1 cellular context compared by ENCODE assay signal in genomic region chr16:89860747-89861304, GRCh38.
A peak's percentile ranks its signal among the peaks of the same experiment; 100 is the strongest.
TF ChIP-seq lines count a peak whose summit lies in the region.

No MANE protein-coding gene starts in this region.

TF ChIP-seq in HepG2, 621 proteins besides CTCF, POLR2A, EP300 and RAD21 (continued from another document and continues in another):
- no peak for TF ChIP-seq ELF4 (CRISPR knock-in tag; IDR thresholded peaks at IDR 0.05; ENCODE audit: borderline replicate concordance)
- no peak for TF ChIP-seq SATB2 (CRISPR knock-in tag; IDR thresholded peaks at IDR 0.05)
- no peak for TF ChIP-seq GABPA (IDR thresholded peaks at IDR 0.05; ENCODE audit: low read depth, low read length)
- TF ChIP-seq GABPA (CRISPR knock-in tag; IDR thresholded peaks at IDR 0.05; ENCODE audit: low read depth): no peak
- no peak for TF ChIP-seq FOXK2 (IDR thresholded peaks at IDR 0.05)
- TF ChIP-seq BRD4 (CRISPR knock-in tag; IDR thresholded peaks at IDR 0.05): no peak
- TF ChIP-seq NR1H2 (CRISPR knock-in tag; IDR thresholded peaks at IDR 0.05; ENCODE audit: borderline replicate concordance, low read depth): no peak
- TF ChIP-seq ZNF318 (CRISPR knock-in tag; IDR thresholded peaks at IDR 0.05): no peak
- no peak for TF ChIP-seq PAF1 (CRISPR knock-in tag; IDR thresholded peaks at IDR 0.05)
- TF ChIP-seq ZNF234 (CRISPR knock-in tag; conservative IDR thresholded peaks at IDR 0.05): no peak
- TF ChIP-seq ZNF446 (CRISPR knock-in tag; IDR thresholded peaks at IDR 0.05): peak; percentile 31; the same call in 1 of the 2 replicates
- no peak for TF ChIP-seq MED13 (CRISPR knock-in tag; IDR thresholded peaks at IDR 0.05)
- no peak for TF ChIP-seq ZBTB8A (CRISPR knock-in tag; IDR thresholded peaks at IDR 0.05; ENCODE audit: borderline replicate concordance, low read depth)
- no peak for TF ChIP-seq SOX6 (IDR thresholded peaks at IDR 0.05)
- TF ChIP-seq SOX6 (CRISPR knock-in tag; IDR thresholded peaks at IDR 0.05): peak; percentile 3
- TF ChIP-seq ZNF207 (IDR thresholded peaks at IDR 0.05; ENCODE audit: borderline replicate concordance): no peak
- no peak for TF ChIP-seq PHF5A (CRISPR knock-in tag; IDR thresholded peaks at IDR 0.05; ENCODE audit: low read depth, unreplicated experiment)
- TF ChIP-seq GMEB1 (CRISPR knock-in tag; IDR thresholded peaks at IDR 0.05; ENCODE audit: borderline replicate concordance): peak; percentile 30; the same call in 1 of the 2 replicates
- TF ChIP-seq ATF5 (CRISPR knock-in tag; IDR thresholded peaks at IDR 0.05; ENCODE audit: low read depth): no peak
- no peak for TF ChIP-seq CCAR2 (optimal IDR thresholded peaks at IDR 0.05; ENCODE audit: low read depth, low read length)
- TF ChIP-seq NR2F1 (CRISPR knock-in tag; IDR thresholded peaks at IDR 0.05): peak in 1 of 2 experiments; percentile 49; a peak in 1 of 4 replicates
- TF ChIP-seq ZNF253 (CRISPR knock-in tag; IDR thresholded peaks at IDR 0.05; ENCODE audit: borderline replicate concordance): no peak; the same call in 1 of the 2 replicates
- TF ChIP-seq YEATS2 (CRISPR knock-in tag; IDR thresholded peaks at IDR 0.05; ENCODE audit: borderline replicate concordance): no peak
- no peak for TF ChIP-seq ZNF746 (CRISPR knock-in tag; IDR thresholded peaks at IDR 0.05)
- TF ChIP-seq ZNF710 (CRISPR knock-in tag; IDR thresholded peaks at IDR 0.05; ENCODE audit: borderline replicate concordance): peak; percentile 55; the same call in 1 of the 2 replicates
- TF ChIP-seq ZNF615 (CRISPR knock-in tag; IDR thresholded peaks at IDR 0.05; ENCODE audit: borderline replicate concordance): no peak
- no peak for TF ChIP-seq ZNF260 (CRISPR knock-in tag; IDR thresholded peaks at IDR 0.05; ENCODE audit: borderline replicate concordance, low read depth)
- TF ChIP-seq WIZ (CRISPR knock-in tag; IDR thresholded peaks at IDR 0.05): peak; percentile 30; the same call in 1 of the 2 replicates
- TF ChIP-seq CREM (IDR thresholded peaks at IDR 0.05): no peak
- no peak for TF ChIP-seq CREM (CRISPR knock-in tag; IDR thresholded peaks at IDR 0.05)
- TF ChIP-seq ARID3A (IDR thresholded peaks at IDR 0.05; ENCODE audit: low read depth, low read length): no peak
- no peak for TF ChIP-seq ZNF552 (CRISPR knock-in tag; IDR thresholded peaks at IDR 0.05; ENCODE audit: borderline replicate concordance)
- TF ChIP-seq PRPF4 (IDR thresholded peaks at IDR 0.05; ENCODE audit: low read depth, low read length, poor library complexity, severe bottlenecking): no peak
- TF ChIP-seq ZNF75D (CRISPR knock-in tag; IDR thresholded peaks at IDR 0.05; ENCODE audit: borderline replicate concordance): no peak
- TF ChIP-seq DNMT1 (CRISPR knock-in tag; IDR thresholded peaks at IDR 0.05): peak; percentile 65; the same call in 1 of the 2 replicates
- TF ChIP-seq RFX1 (IDR thresholded peaks at IDR 0.05): no peak
- no peak for TF ChIP-seq ZNF672 (CRISPR knock-in tag; IDR thresholded peaks at IDR 0.05)
- peak; percentile 43 for TF ChIP-seq HNF1B (CRISPR knock-in tag; IDR thresholded peaks at IDR 0.05)
- peak; percentile 50 for TF ChIP-seq NR2C2 (CRISPR knock-in tag; IDR thresholded peaks at IDR 0.05; ENCODE audit: borderline replicate concordance)
- peak; percentile 46; the same call in 1 of the 2 replicates for TF ChIP-seq KMT2B (CRISPR knock-in tag; IDR thresholded peaks at IDR 0.05)
- peak; percentile 69; the same call in 1 of the 2 replicates for TF ChIP-seq THAP9 (CRISPR knock-in tag; IDR thresholded peaks at IDR 0.05; ENCODE audit: borderline replicate concordance)
- 0 out of 2 replicates have a peak, but pooled peaks have one; percentile 35 for TF ChIP-seq ZNF556 (CRISPR knock-in tag; IDR thresholded peaks at IDR 0.05; ENCODE audit: borderline replicate concordance)
- TF ChIP-seq ZNF768 (CRISPR knock-in tag; IDR thresholded peaks at IDR 0.05): peak; percentile 47; the same call in 1 of the 2 replicates
- TF ChIP-seq ZNF709 (CRISPR knock-in tag; IDR thresholded peaks at IDR 0.05): peak; percentile 79; the same call in 1 of the 2 replicates
- TF ChIP-seq CC2D1A (CRISPR knock-in tag; IDR thresholded peaks at IDR 0.05): no peak
- no peak for TF ChIP-seq GPN1 (CRISPR knock-in tag; IDR thresholded peaks at IDR 0.05; ENCODE audit: borderline replicate concordance)
